9 cellular contexts compared by ENCODE assay signal in the genomic region with DNA sequence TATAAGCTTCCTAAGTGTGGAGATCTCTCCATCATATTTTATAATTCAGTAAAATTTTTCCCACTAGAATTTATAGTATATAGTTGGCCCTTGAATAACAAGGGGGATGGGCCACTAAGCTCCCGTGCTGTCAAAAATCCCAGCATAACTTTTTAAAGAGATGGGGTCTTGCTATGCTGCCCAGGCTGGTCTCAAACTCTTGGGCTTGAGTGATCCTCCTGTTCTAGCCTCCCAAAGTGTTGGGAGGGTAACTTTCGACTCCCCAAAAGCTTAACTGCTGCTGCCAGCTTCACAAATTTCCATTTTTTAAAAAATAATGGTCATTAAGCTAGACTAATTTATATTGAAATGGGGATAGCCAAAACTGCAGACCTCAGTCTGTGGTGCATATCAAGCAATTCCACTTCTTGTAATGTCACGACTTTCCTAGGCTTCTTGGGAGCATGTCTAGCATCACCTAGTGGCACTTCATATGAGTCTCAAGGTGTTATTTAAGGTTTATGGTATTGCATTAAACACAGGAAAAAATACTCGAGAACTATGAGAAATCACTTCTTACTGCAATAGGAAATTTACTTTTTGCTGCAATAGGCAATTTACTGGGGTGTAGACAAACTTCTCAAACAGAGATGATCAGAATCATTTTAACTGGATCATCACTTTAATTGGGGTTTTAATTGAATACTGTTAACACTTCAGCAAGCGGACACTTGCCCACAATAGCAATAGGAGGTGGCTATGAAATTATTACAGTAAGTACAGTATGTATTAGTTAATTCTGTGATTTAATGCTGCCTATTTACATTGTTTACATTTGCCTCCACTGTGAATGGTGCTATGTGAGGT. TPM values are rescaled to one million over a fixed set of nuclear protein-coding genes. Genes with fewer than 3 reads are reported as not detected.
DNase-seq lines count a peak whose midpoint lies in the region; ATAC-seq and TF ChIP-seq lines count a peak whose summit lies in the region.
"Had no signal": no experiment of that assay in that cellular context is flagged by ENCODE, and none has a peak within 500 bp of the region (broad histone marks: within the 10 kb centered on the region; RNA-seq: fewer than 3 reads in every experiment).

No MANE protein-coding gene starts in this region.

- H3K4me1 ChIP-seq in CD4-positive, alpha-beta memory T cell (ENCODE audit: insufficient read depth, low read length), result no peaks in the 10 kb centered on the region

- peaks cover 26% of the 10 kb centered on the region for H3K36me3 ChIP-seq in CD4-positive, alpha-beta memory T cell (ENCODE audit: insufficient read depth, low read length)

- no peak overlapping the region for H3K4me3 ChIP-seq in astrocyte of the spinal cord (ENCODE audit: low read depth, low read length)
- no peak overlapping the region for H3K4me3 ChIP-seq in CD4-positive, alpha-beta memory T cell (ENCODE audit: low read length in 2 of 2)

- no peaks in the 10 kb centered on the region for H3K9me3 ChIP-seq in CD4-positive, alpha-beta memory T cell (ENCODE audit: control insufficient read depth in 1 of 2, low read length in 2 of 2)

- intact Hi-C loops in CD4-positive, alpha-beta memory T cell (cut with micrococcal nuclease), result loop anchor here (1.0 kb wide), 1 partner anchor 195 kb away; no protein-coding TSS in a partner anchor

- no peak overlapping the region for H3K27ac ChIP-seq in CD4-positive, alpha-beta memory T cell (ENCODE audit: low read depth, low read length)

- in situ Hi-C loops in astrocyte of the spinal cord (cut with HindIII; ENCODE audit: low sequenced_read_pairs), result no loop called here

- no peaks in the 10 kb centered on the region for H3K4me1 Mint-ChIP-seq in nephron
- peaks cover 0 to 5% (median 3%) of the 10 kb centered on the region in 4 donors for H3K4me1 Mint-ChIP-seq in CD4-positive, alpha-beta memory T cell

- CTCF ChIA-PET in CD4-positive, alpha-beta memory T cell (lab: Charles Lee; ENCODE audit: partially characterized antibody), result interaction anchor here (1.0 to 2.5 kb wide), 5 partner anchors 11 to 198 kb away, joined by 4 to 9 read pairs (median 7); no protein-coding TSS in a partner anchor

- ATAC-seq in GM19023 (IDR thresholded peaks at IDR 0.05; ENCODE audit: unreplicated experiment), result no peak

- H3K27ac Mint-ChIP-seq in nephron, result peak overlapping the region in 2 of 3 experiments; percentile 47 to 59
- H3K27ac Mint-ChIP-seq in CD4-positive, alpha-beta memory T cell, result no peak overlapping the region

- H3K9me3 Mint-ChIP-seq in nephron, result no peaks in the 10 kb centered on the region
- H3K9me3 Mint-ChIP-seq in CD4-positive, alpha-beta memory T cell, result no peaks in the 10 kb centered on the region

- no peaks in the 10 kb centered on the region for H3K27me3 Mint-ChIP-seq in nephron (ENCODE audit: low read depth)
- no peaks in the 10 kb centered on the region for H3K27me3 Mint-ChIP-seq in CD4-positive, alpha-beta memory T cell

- H3K27me3 ChIP-seq in CD4-positive, alpha-beta memory T cell (ENCODE audit: insufficient read depth, low read length), result no peaks in the 10 kb centered on the region

- peaks cover 40% of the 10 kb centered on the region for H3K36me3 Mint-ChIP-seq in nephron (ENCODE audit: low read depth)
- H3K36me3 Mint-ChIP-seq in CD4-positive, alpha-beta memory T cell, result peaks cover 41 to 59% of the 10 kb centered on the region in 2 donors

- POLR2A ChIA-PET in CD4-positive, alpha-beta memory T cell (lab: Charles Lee; ENCODE audit: partially characterized antibody), result no interaction called here

- peak; percentile 59 for TF ChIP-seq CTCF in astrocyte of the spinal cord (IDR thresholded peaks at IDR 0.05; ENCODE audit: low read depth, low read length)
- TF ChIP-seq CTCF in nephron (IDR thresholded peaks at IDR 0.05; ENCODE audit: unreplicated experiment in 3 of 3), result peak; percentile 58 to 63 (median 63)

- DNase-seq in ELR (ENCODE audit: low read depth) (peak; percentile 34), LoVo (ENCODE audit: low spot score) (peak; percentile 1), astrocyte of the spinal cord (ENCODE audit: low read depth, low spot score) (peak; percentile 24), cortex of kidney (lab: John Stamatoyannopoulos, UW) (no peak)
- DNase-seq in activated T-cell treated with anti-CD3 and anti-CD28 coated beads, Interleukin-2, amount 50 U/mL, for 48 hours, result no peak
- no peak for DNase-seq in CD4-positive, alpha-beta memory T cell
- DNase-seq: amygdala had no signal

- no peak overlapping the region for H3K4me3 Mint-ChIP-seq in nephron
- no peak overlapping the region for H3K4me3 Mint-ChIP-seq in CD4-positive, alpha-beta memory T cell

RNA-seq across cellular contexts. Expression of gene ACTA1, which starts 19.3 kb away (rescaled TPM):
- under 1 TPM in 1 of 2 experiments, not detected in 1; 0.29 TPM for total RNA-seq in CD4-positive, alpha-beta memory T cell
- polyA plus RNA-seq in CD4-positive, alpha-beta memory T cell, result not detected

RNA-seq across cellular contexts. Expression of gene NUP133, which starts 55.0 kb away (rescaled TPM):
- total RNA-seq in CD4-positive, alpha-beta memory T cell, result 10 to 100 TPM; 45.8 to 48.4 TPM
- polyA plus RNA-seq in CD4-positive, alpha-beta memory T cell, result 10 to 100 TPM; 16.8 to 18.6 TPM

Comparison
In these comparisons a context has a peak if more than half of its experiments do, and no peak if none do; other contexts are left out.
1. DNase-seq: peak in ELR (single experiment), LoVo (single experiment) and astrocyte of the spinal cord (single experiment); none in activated T-cell treated with anti-CD3 and anti-CD28 coated beads, Interleukin-2, amount 50 U/mL, for 48 hours (0 of 2), cortex of kidney (single experiment) and CD4-positive, alpha-beta memory T cell (0 of 5).
2. H3K27ac Mint-ChIP-seq: peak in nephron (2 of 3); none in CD4-positive, alpha-beta memory T cell (0 of 7).